In genomic region chr9:111598730-111599091, GRCh38 we compare ENCODE assay signal across 8 cellular contexts. TPM values are rescaled to one million over a fixed set of nuclear protein-coding genes. Genes with fewer than 3 reads are reported as not detected.
DNase-seq lines count a peak whose midpoint lies in the region; ATAC-seq and TF ChIP-seq lines count a peak whose summit lies in the region.

No MANE protein-coding gene starts in this region.

- H3K27ac ChIP-seq in dorsolateral prefrontal cortex, result peak overlapping the region in 30 of 59 donors; percentile 3 to 88 (median 68)
- peak overlapping the region; percentile 89 to 94 (median 91) for H3K27ac ChIP-seq in transverse colon

- no peak overlapping the region for H3K27ac Mint-ChIP-seq in memory B cell

- in situ Hi-C loops in transverse colon (cut with MboI; ENCODE audit: low pct_ligation_motif_present in 1 of 4, low pct_unique_long_range_greater_than_20kb in 1 of 4, low sequenced_read_pairs in 3 of 4), result loop anchor here in 1 of 4 donors (10.0 kb wide), 1 partner anchor 86 kb away; no protein-coding TSS in a partner anchor

- no peak for DNase-seq in AG04449 (ENCODE audit: low read depth, low spot score)
- DNase-seq in RPMI7951 (ENCODE audit: low read depth), result peak; percentile 26
- DNase-seq in dorsolateral prefrontal cortex, result peak in 1 of 10 donors; percentile 13
- peak in 1 of 2 donors; percentile 13 for DNase-seq in memory B cell (ENCODE audit: low spot score in 2 of 2)
- peak; percentile 55 for DNase-seq in transverse colon
- DNase-seq in NCI-H82 treated with DMSO at 0.1 percent for 48 hours (lab: John Stamatoyannopoulos, UW; ENCODE audit: unreplicated experiment), result no peak
- DNase-seq in NCI-H2171 treated with DMSO at 0.1 percent for 48 hours (lab: John Stamatoyannopoulos, UW), result no peak

- peak overlapping the region; percentile 84 for H3K4me3 Mint-ChIP-seq in memory B cell

- H3K4me1 ChIP-seq in transverse colon, result peaks cover 0 to 5% (median 5%) of the 10 kb centered on the region in 4 donors

- WGBS in transverse colon (ENCODE audit: low coverage in 1 of 2), 2 donors, result 0 to 4% methylated on average over 9 to 16 of the region's 16 CpGs

- H3K4me1 Mint-ChIP-seq in memory B cell, result peaks cover 15% of the 10 kb centered on the region

- CTCF ChIA-PET in AG04449 (lab: Yijun Ruan, JAX), result interaction anchor here (0.8 to 3.3 kb wide), 18 partner anchors 14 to 763 kb away, joined by 3 to 15 read pairs (median 4); no protein-coding TSS in a partner anchor

- peaks cover 0 to 9% (median 2%) of the 10 kb centered on the region in 4 donors for H3K36me3 ChIP-seq in transverse colon

- TF ChIP-seq EP300 in transverse colon (IDR thresholded peaks at IDR 0.05; ENCODE audit: low read depth), result no peak

- peaks cover 18% of the 10 kb centered on the region for H3K27me3 Mint-ChIP-seq in memory B cell

- POLR2A ChIA-PET in AG04449 (lab: Yijun Ruan, JAX), result interaction anchor here (0.7 to 1.0 kb wide), 3 partner anchors 13 to 171 kb away, joined by 3 to 4 read pairs (median 4); no protein-coding TSS in a partner anchor

- no peak for TF ChIP-seq POLR2A in transverse colon (IDR thresholded peaks at IDR 0.05)

- no peaks in the 10 kb centered on the region for H3K9me3 Mint-ChIP-seq in memory B cell

- no peaks in the 10 kb centered on the region for H3K36me3 Mint-ChIP-seq in memory B cell

- intact Hi-C loops in dorsolateral prefrontal cortex (cut with DNase I), result loop anchor here (5.0 to 10.0 kb wide), 2 partner anchors 34 to 224 kb away; partner anchors contain the start of gene DNAJC25 (in 1 of the 2)
- intact Hi-C loops in transverse colon (cut with DNase I; ENCODE audit: low total_unique reads), result loop anchor here (10.0 kb wide), 1 partner anchor 476 kb away; no protein-coding TSS in a partner anchor

- H3K27me3 ChIP-seq in dorsolateral prefrontal cortex (no peaks in the 10 kb centered on the region), transverse colon (no peaks in the 10 kb centered on the region)

- ATAC-seq in GM18909 (IDR thresholded peaks at IDR 0.05; ENCODE audit: poor library complexity, unreplicated experiment) (peak; percentile 9), memory B cell (ENCODE audit: low read depth) (no peak)

- H3K9me3 ChIP-seq in transverse colon, result no peaks in the 10 kb centered on the region

- no peak for TF ChIP-seq CTCF in AG04449 (IDR thresholded peaks at IDR 0.05; ENCODE audit: insufficient read depth, low read length, missing control alignments)
- no peak for TF ChIP-seq CTCF in dorsolateral prefrontal cortex (IDR thresholded peaks at IDR 0.05 in 54 of 56, conservative IDR thresholded peaks at IDR 0.05 in 2 of 56; ENCODE audit: low read depth in 1 of 56, partially characterized antibody in 56 of 56)
- TF ChIP-seq CTCF in transverse colon (IDR thresholded peaks at IDR 0.05), result no peak

- H3K4me3 ChIP-seq in AG04449 (ENCODE audit: low read depth, low read length), result peak overlapping the region; percentile 72
- H3K4me3 ChIP-seq in dorsolateral prefrontal cortex, result peak overlapping the region; percentile 58 to 90 (median 78)
- H3K4me3 ChIP-seq in transverse colon, result peak overlapping the region; percentile 47 to 78 (median 77)

RNA-seq across cellular contexts. Expression of gene PTGR1, which starts 0.7 kb away (rescaled TPM):
- total RNA-seq in RPMI7951 (2014; rRNA removed; shearing (Covaris generic)), result 86.5 and 92.4 TPM in 2 replicates
- 10 to 100 TPM; 19.7 to 72.4 (median 49.3) TPM for total RNA-seq in dorsolateral prefrontal cortex
- total RNA-seq in transverse colon, result 10 to 100 TPM in 3 of 4 donors, 1 to 10 TPM in 1; 2.6 to 90.0 (median 51.6) TPM

RNA-seq across cellular contexts. Expression of gene DNAJC25, which starts 32.4 kb away (rescaled TPM):
- 7.4 and 8.3 TPM in 2 replicates for total RNA-seq in RPMI7951 (2014; rRNA removed; shearing (Covaris generic))
- 1 to 10 TPM; 2.6 to 7.1 (median 4.9) TPM for total RNA-seq in dorsolateral prefrontal cortex
- total RNA-seq in transverse colon, result 10 to 100 TPM; 10.1 to 19.4 (median 15.3) TPM

Comparison
In these comparisons a context has a peak if more than half of its experiments do, and no peak if none do; other contexts are left out.
1. DNase-seq: peak in RPMI7951 (single experiment) and transverse colon (single experiment); none in AG04449 (single experiment), NCI-H82 treated with DMSO at 0.1 percent for 48 hours (single experiment) and NCI-H2171 treated with DMSO at 0.1 percent for 48 hours (single experiment).
2. Peak in every context shown above with its lines, with median percentiles within 50 percentile points of each other: H3K4me3 ChIP-seq.